ENCODE assay signal across 15 cellular contexts in genomic region chr10:132961420-132961803, GRCh38. TPM values are rescaled to one million over a fixed set of nuclear protein-coding genes. Genes with fewer than 3 reads are reported as not detected.
DNase-seq lines count a peak whose midpoint lies in the region; ATAC-seq and TF ChIP-seq lines count a peak whose summit lies in the region.
"Had no signal": no experiment of that assay in that cellular context is flagged by ENCODE, and none has a peak within 500 bp of the region (broad histone marks: within the 10 kb centered on the region; RNA-seq: fewer than 3 reads in every experiment).

No MANE protein-coding gene starts in this region.

- no peaks in the 10 kb centered on the region for H3K9me2 ChIP-seq in MM.1S (replicated peaks; ENCODE audit: insufficient read depth, low read length)

- no peaks in the 10 kb centered on the region for H3K9me3 ChIP-seq in MM.1S (replicated peaks; ENCODE audit: insufficient read depth, low read length)
- H3K9me3 ChIP-seq in thyroid gland: no peaks in the 10 kb centered on the region
- H3K9me3 ChIP-seq: gastrocnemius medialis, left lung, thoracic aorta had no signal

- 56 to 77% methylated on average over 6 to 9 of the region's 9 CpGs for WGBS in thyroid gland, 2 donors

- H3K27me3 ChIP-seq in MM.1S (replicated peaks; ENCODE audit: insufficient read depth, low read length) (peaks cover 89% of the 10 kb centered on the region), thyroid gland (no peaks in the 10 kb centered on the region)

- H3K27ac ChIP-seq in MM.1S (ENCODE audit: low read length): no peak overlapping the region
- H3K27ac ChIP-seq in thyroid gland: no peak overlapping the region
- H3K27ac ChIP-seq: gastrocnemius medialis, left lung, thoracic aorta had no signal

- H3K36me3 ChIP-seq in MM.1S (replicated peaks; ENCODE audit: insufficient read depth, low read length) (no peaks in the 10 kb centered on the region), thyroid gland (no peaks in the 10 kb centered on the region)
- H3K36me3 ChIP-seq: gastrocnemius medialis, left lung, thoracic aorta had no signal

- H4K20me1 ChIP-seq in MM.1S (ENCODE audit: insufficient read depth, low read length): no peaks in the 10 kb centered on the region

- H3K4me3 Mint-ChIP-seq in activated CD8-positive, alpha-beta T cell treated with anti-CD3 and anti-CD28 coated beads for 36 hours: peak overlapping the region; percentile 31
- H3K4me3 Mint-ChIP-seq in activated CD8-positive, alpha-beta T cell treated with anti-CD3 and anti-CD28 coated beads, Interleukin-2, amount 10 ng/mL, durations not matched to agents 7 days and 5 days: no peak overlapping the region
- H3K4me3 Mint-ChIP-seq in immature natural killer cell: peak overlapping the region in 4 of 5 donors; percentile 44 to 63 (median 48)

- no peaks in the 10 kb centered on the region for H3F3A ChIP-seq in MM.1S (ENCODE audit: insufficient read depth, low read length)

- no peak for DNase-seq in activated CD8-positive, alpha-beta T cell treated with anti-CD3 and anti-CD28 coated beads for 36 hours
- DNase-seq in activated CD8-positive, alpha-beta T cell treated with anti-CD3 and anti-CD28 coated beads, Interleukin-2, amount 10 ng/mL, durations not matched to agents 7 days and 5 days: no peak
- DNase-seq in MM.1S: no peak
- no peak for DNase-seq in immature natural killer cell
- DNase-seq in posterior vena cava (ENCODE audit: low spot score): peak; percentile 45
- no peak for DNase-seq in SKM-1 treated with dmso at 0.1 percent for 144 hours (lab: John Stamatoyannopoulos, UW; ENCODE audit: unreplicated experiment)
- DNase-seq in thyroid gland: no peak
- DNase-seq: gastrocnemius medialis, Kasumi-1, NCI-H69, SIG-M5 had no signal

- no peak overlapping the region for H3K27ac Mint-ChIP-seq in activated CD8-positive, alpha-beta T cell treated with anti-CD3 and anti-CD28 coated beads for 36 hours
- no peak overlapping the region for H3K27ac Mint-ChIP-seq in activated CD8-positive, alpha-beta T cell treated with anti-CD3 and anti-CD28 coated beads, Interleukin-2, amount 10 ng/mL, durations not matched to agents 7 days and 5 days
- no peak overlapping the region for H3K27ac Mint-ChIP-seq in immature natural killer cell

- no peak overlapping the region for H3K9ac ChIP-seq in MM.1S (ENCODE audit: low read length)

- TF ChIP-seq POLR2A in thyroid gland (IDR thresholded peaks at IDR 0.05): no peak

- no peaks in the 10 kb centered on the region for H3K36me3 Mint-ChIP-seq in activated CD8-positive, alpha-beta T cell treated with anti-CD3 and anti-CD28 coated beads for 36 hours (ENCODE audit: low read depth)
- no peaks in the 10 kb centered on the region for H3K36me3 Mint-ChIP-seq in activated CD8-positive, alpha-beta T cell treated with anti-CD3 and anti-CD28 coated beads, Interleukin-2, amount 10 ng/mL, durations not matched to agents 7 days and 5 days (ENCODE audit: low read depth)
- peaks cover 0 to 5% (median 0%) of the 10 kb centered on the region in 3 donors for H3K36me3 Mint-ChIP-seq in immature natural killer cell

- peaks cover 9% of the 10 kb centered on the region for H3K27me3 Mint-ChIP-seq in activated CD8-positive, alpha-beta T cell treated with anti-CD3 and anti-CD28 coated beads for 36 hours
- peaks cover 9% of the 10 kb centered on the region for H3K27me3 Mint-ChIP-seq in activated CD8-positive, alpha-beta T cell treated with anti-CD3 and anti-CD28 coated beads, Interleukin-2, amount 10 ng/mL, durations not matched to agents 7 days and 5 days (ENCODE audit: low read depth)
- peaks cover 3 to 11% (median 3%) of the 10 kb centered on the region in 3 donors for H3K27me3 Mint-ChIP-seq in immature natural killer cell (ENCODE audit: low read depth in 3 of 3)

- no peak for ATAC-seq in activated CD8-positive, alpha-beta T cell treated with anti-CD3 and anti-CD28 coated beads for 36 hours
- no peak for ATAC-seq in activated CD8-positive, alpha-beta T cell treated with anti-CD3 and anti-CD28 coated beads, Interleukin-2, amount 10 ng/mL, durations not matched to agents 7 days and 5 days
- ATAC-seq in HG03469 (IDR thresholded peaks at IDR 0.05; ENCODE audit: unreplicated experiment): no peak
- ATAC-seq: gastrocnemius medialis had no signal

- CTCF ChIA-PET in activated CD8-positive, alpha-beta T cell treated with anti-CD3 and anti-CD28 coated beads for 36 hours (lab: Charles Lee): interaction anchor here (1.6 kb wide), 1 partner anchor 12 kb away, joined by 7 read pairs; no protein-coding TSS in a partner anchor
- CTCF ChIA-PET in activated CD8-positive, alpha-beta T cell treated with anti-CD3 and anti-CD28 coated beads, Interleukin-2, amount 10 ng/mL, durations not matched to agents 7 days and 5 days (lab: Charles Lee): interaction anchor here (1.2 kb wide), 1 partner anchor 27 kb away, joined by 4 read pairs; no protein-coding TSS in a partner anchor

- H3K4me1 Mint-ChIP-seq in activated CD8-positive, alpha-beta T cell treated with anti-CD3 and anti-CD28 coated beads for 36 hours (ENCODE audit: low read depth): peaks cover 19% of the 10 kb centered on the region
- H3K4me1 Mint-ChIP-seq in activated CD8-positive, alpha-beta T cell treated with anti-CD3 and anti-CD28 coated beads, Interleukin-2, amount 10 ng/mL, durations not matched to agents 7 days and 5 days (ENCODE audit: low read depth): peaks cover 21% of the 10 kb centered on the region
- H3K4me1 Mint-ChIP-seq in immature natural killer cell: peaks cover 13 to 15% of the 10 kb centered on the region in 2 donors

- peak overlapping the region; percentile 90 for H3K4me2 ChIP-seq in MM.1S (ENCODE audit: low read depth, low read length)

- H3K9me3 Mint-ChIP-seq in activated CD8-positive, alpha-beta T cell treated with anti-CD3 and anti-CD28 coated beads for 36 hours: no peaks in the 10 kb centered on the region
- H3K9me3 Mint-ChIP-seq in activated CD8-positive, alpha-beta T cell treated with anti-CD3 and anti-CD28 coated beads, Interleukin-2, amount 10 ng/mL, durations not matched to agents 7 days and 5 days (ENCODE audit: insufficient read depth): no peaks in the 10 kb centered on the region
- no peaks in the 10 kb centered on the region for H3K9me3 Mint-ChIP-seq in immature natural killer cell

- H3K4me3 ChIP-seq in MM.1S (ENCODE audit: low read length) (no peak overlapping the region), thyroid gland (replicated peaks in 1 of 3) (no peak overlapping the region)

- POLR2A ChIA-PET in activated CD8-positive, alpha-beta T cell treated with anti-CD3 and anti-CD28 coated beads for 36 hours (lab: Charles Lee): interaction anchor here (0.6 kb wide), 1 partner anchor 632 kb away, joined by 3 read pairs; no protein-coding TSS in a partner anchor
- POLR2A ChIA-PET in activated CD8-positive, alpha-beta T cell treated with anti-CD3 and anti-CD28 coated beads, Interleukin-2, amount 10 ng/mL, durations not matched to agents 7 days and 5 days (lab: Charles Lee): no interaction called here

- no peak for TF ChIP-seq CTCF in activated CD8-positive, alpha-beta T cell treated with anti-CD3 and anti-CD28 coated beads for 36 hours (IDR thresholded peaks at IDR 0.05)
- TF ChIP-seq CTCF in MM.1S (IDR thresholded peaks at IDR 0.05; ENCODE audit: low read length): no peak
- no peak for TF ChIP-seq CTCF in thyroid gland (IDR thresholded peaks at IDR 0.05)

- H2AFZ ChIP-seq in MM.1S (ENCODE audit: low read length): no peak overlapping the region

- H3K4me1 ChIP-seq in MM.1S (ENCODE audit: low read length): no peaks in the 10 kb centered on the region
- peaks cover 21 to 35% of the 10 kb centered on the region in 2 donors for H3K4me1 ChIP-seq in thyroid gland

- intact Hi-C loops in activated CD8-positive, alpha-beta T cell treated with anti-CD3 and anti-CD28 coated beads for 36 hours (cut with micrococcal nuclease): no loop called here
- intact Hi-C loops in posterior vena cava (cut with DNase I): no loop called here
- intact Hi-C loops in thyroid gland (cut with DNase I): no loop called here

- no peaks in the 10 kb centered on the region for H3K79me2 ChIP-seq in MM.1S (ENCODE audit: low read length)

RNA-seq across cellular contexts. Expression of gene CFAP46, which starts 19.0 kb away (rescaled TPM):
- total RNA-seq in activated CD8-positive, alpha-beta T cell treated with anti-CD3 and anti-CD28 coated beads for 36 hours: under 1 TPM in 1 of 2 experiments, not detected in 1; 0.34 TPM
- not detected for total RNA-seq in activated CD8-positive, alpha-beta T cell treated with anti-CD3 and anti-CD28 coated beads, Interleukin-2, amount 10 ng/mL, durations not matched to agents 7 days and 5 days
- polyA plus RNA-seq in immature natural killer cell: not detected
- total RNA-seq in posterior vena cava: under 1 TPM; 0.14 to 0.81 TPM
- 10 to 100 TPM in 1 of 4 donors, 1 to 10 TPM in 3; 3.6 to 12.7 (median 9.1) TPM for total RNA-seq in thyroid gland
- total RNA-seq: skeletal muscle tissue, thoracic aorta had no signal
